8 cellular contexts compared by ENCODE assay signal in genomic region chr13:106568225-106569003, GRCh38. TPM values are rescaled to one million over a fixed set of nuclear protein-coding genes. Genes with fewer than 3 reads are reported as not detected.
DNase-seq lines count a peak whose midpoint lies in the region; ATAC-seq and FAIRE-seq lines count a peak whose summit lies in the region.

No MANE protein-coding gene starts in this region.

- peak overlapping the region; percentile 98 for H3K4me3 Mint-ChIP-seq in natural killer cell treated with Interleukin-12 subunit alpha and Interleukin-12 subunit beta and Interleukin-15 and Interleukin-18, amount 100 ng/mL, for 72 hours

- H3K36me3 Mint-ChIP-seq in natural killer cell treated with Interleukin-12 subunit alpha and Interleukin-12 subunit beta and Interleukin-15 and Interleukin-18, amount 100 ng/mL, for 72 hours: peaks cover 5% of the 10 kb centered on the region

- H3K27ac Mint-ChIP-seq in natural killer cell treated with Interleukin-12 subunit alpha and Interleukin-12 subunit beta and Interleukin-15 and Interleukin-18, amount 100 ng/mL, for 72 hours: peak overlapping the region; percentile 96 to 99

- no peaks in the 10 kb centered on the region for H3K9me3 Mint-ChIP-seq in natural killer cell treated with Interleukin-12 subunit alpha and Interleukin-12 subunit beta and Interleukin-15 and Interleukin-18, amount 100 ng/mL, for 72 hours

- DNase-seq in NK-92 treated with Interleukin-12 subunit alpha and Interleukin-12 subunit beta, amount 100 ng/mL, for 24 hours (lab: John Stamatoyannopoulos, UW): peak; percentile 14
- DNase-seq in NK-92 (lab: John Stamatoyannopoulos, UW; ENCODE audit: unreplicated experiment) (no peak), NCI-H82 (lab: John Stamatoyannopoulos, UW) (peak; percentile 54), RKO (ENCODE audit: low spot score) (no peak)
- no peak for DNase-seq in natural killer cell treated with Interleukin-12 subunit alpha and Interleukin-12 subunit beta and Interleukin-15 and Interleukin-18, amount 100 ng/mL, for 72 hours (ENCODE audit: low spot score)
- DNase-seq in activated effector memory CD4-positive, alpha-beta T cell treated with anti-CD3 and anti-CD28 coated beads, Interleukin-2, amount 50 U/mL, for 16 hours: no peak

- ATAC-seq in HG02571 (IDR thresholded peaks at IDR 0.05; ENCODE audit: unreplicated experiment): peak; percentile 28
- peak; percentile 11 to 40 for ATAC-seq in natural killer cell treated with Interleukin-12 subunit alpha and Interleukin-12 subunit beta and Interleukin-15 and Interleukin-18, amount 100 ng/mL, for 72 hours

- no peaks in the 10 kb centered on the region for H3K27me3 Mint-ChIP-seq in natural killer cell treated with Interleukin-12 subunit alpha and Interleukin-12 subunit beta and Interleukin-15 and Interleukin-18, amount 100 ng/mL, for 72 hours

- peak; percentile 85 for FAIRE-seq in colon (lab: Jason Lieb, UNC)

- peaks cover 49 to 54% of the 10 kb centered on the region in 2 donors for H3K4me1 Mint-ChIP-seq in natural killer cell treated with Interleukin-12 subunit alpha and Interleukin-12 subunit beta and Interleukin-15 and Interleukin-18, amount 100 ng/mL, for 72 hours (ENCODE audit: low read depth in 2 of 2)

RNA-seq across cellular contexts. Expression of gene ARGLU1, which starts 0.5 kb away (rescaled TPM):
- 10 to 100 TPM; 60.7 to 89.1 TPM for total RNA-seq in natural killer cell treated with Interleukin-12 subunit alpha and Interleukin-12 subunit beta and Interleukin-15 and Interleukin-18, amount 100 ng/mL, for 72 hours

RNA-seq across cellular contexts. Expression of gene EFNB2, which starts 33.0 kb away (rescaled TPM):
- under 1 TPM; 0.26 to 0.28 TPM for total RNA-seq in natural killer cell treated with Interleukin-12 subunit alpha and Interleukin-12 subunit beta and Interleukin-15 and Interleukin-18, amount 100 ng/mL, for 72 hours

Comparison
In these comparisons a context has a peak if more than half of its experiments do, and no peak if none do; other contexts are left out.
1. DNase-seq: peak in NK-92 treated with Interleukin-12 subunit alpha and Interleukin-12 subunit beta, amount 100 ng/mL, for 24 hours (single experiment) and NCI-H82 (single experiment); none in NK-92 (single experiment), natural killer cell treated with Interleukin-12 subunit alpha and Interleukin-12 subunit beta and Interleukin-15 and Interleukin-18, amount 100 ng/mL, for 72 hours (single experiment), RKO (single experiment) and activated effector memory CD4-positive, alpha-beta T cell treated with anti-CD3 and anti-CD28 coated beads, Interleukin-2, amount 50 U/mL, for 16 hours (single experiment).